Comparison of ENCODE assay signal across 17 cellular contexts in genomic region chr2:41907716-41908328, GRCh38.
DNase-seq lines count a peak whose midpoint lies in the region; ATAC-seq, FAIRE-seq and TF ChIP-seq lines count a peak whose summit lies in the region.
"Had no signal": no experiment of that assay in that cellular context is flagged by ENCODE, and none has a peak within 500 bp of the region (broad histone marks: within the 10 kb centered on the region; RNA-seq: fewer than 3 reads in every experiment).

No MANE protein-coding gene starts in this region.

- H2BK5ac ChIP-seq in mesendoderm (ENCODE audit: low read length): no peak overlapping the region

- H3K4me2 ChIP-seq in A549 (peak overlapping the region; percentile 24; the same call in 2 of the 3 replicates), mesendoderm (ENCODE audit: low read length) (no peak overlapping the region)

- H3K36me3 ChIP-seq in adipocyte (ENCODE audit: control insufficient read depth, insufficient read depth, low read length, severe bottlenecking) (no peaks in the 10 kb centered on the region), mesendoderm (ENCODE audit: control insufficient read depth, insufficient read depth, low read length) (no peaks in the 10 kb centered on the region), vagina (no peaks in the 10 kb centered on the region)

- no peak for TF ChIP-seq RAD21 in A549 (conservative IDR thresholded peaks at IDR 0.05 in 1 of 2, IDR thresholded peaks at IDR 0.05 in 1 of 2)

- no peak overlapping the region for H3K23ac ChIP-seq in mesendoderm (ENCODE audit: low read length)

- H3K4me1 ChIP-seq in A549 (peaks cover 11% of the 10 kb centered on the region), adipocyte (ENCODE audit: control insufficient read depth, insufficient read depth, low read length) (peaks cover 46% of the 10 kb centered on the region), mesendoderm (ENCODE audit: control insufficient read depth, low read depth, low read length) (peaks cover 2% of the 10 kb centered on the region), vagina (peaks cover 19% of the 10 kb centered on the region)
- H3K4me1 ChIP-seq: parathyroid adenoma had no signal

- intact Hi-C loops in vagina (cut with DNase I): no loop called here

- DNase-seq in A549 (ENCODE audit: low read depth in 1 of 2, low spot score in 1 of 2): no peak
- peak; percentile 24 for DNase-seq in adipocyte (ENCODE audit: low read depth)
- peak; percentile 49 for DNase-seq in mesendoderm
- no peak for DNase-seq in hippocampal formation (lab: John Stamatoyannopoulos, UW)
- no peak for DNase-seq in GM19238 (ENCODE audit: insufficient read length, low spot score)
- no peak for DNase-seq in SHP77 (lab: John Stamatoyannopoulos, UW)
- DNase-seq in vagina (ENCODE audit: extremely low spot score in 2 of 2): no peak
- DNase-seq: activated CD4-positive, alpha-beta T cell treated with anti-CD3 and anti-CD28 coated beads for 36 hours; activated T-cell treated with anti-CD3 and anti-CD28 coated beads, Interleukin-2, amount 50 U/mL, for 1 hour; amygdala; cortex of kidney; NCI-H1417 treated with DMSO at 0.1 percent for 48 hours; NCI-H345; testis had no signal

- H3K27me3 ChIP-seq in adipocyte (replicated peaks; ENCODE audit: control insufficient read depth, insufficient read depth, low read length): no peaks in the 10 kb centered on the region
- H3K27me3 ChIP-seq in mesendoderm (ENCODE audit: insufficient read depth, low read length, poor library complexity): no peaks in the 10 kb centered on the region
- no peaks in the 10 kb centered on the region for H3K27me3 ChIP-seq in vagina
- H3K27me3 ChIP-seq: testis had no signal

- H3K79me1 ChIP-seq in mesendoderm (ENCODE audit: low read length): no peaks in the 10 kb centered on the region

- H3K4me3 ChIP-seq in A549 (no peak overlapping the region), adipocyte (ENCODE audit: low read length) (no peak overlapping the region), mesendoderm (ENCODE audit: low read length) (no peak overlapping the region), vagina (no peak overlapping the region)
- H3K4me3 ChIP-seq: testis had no signal

- H2AK5ac ChIP-seq in mesendoderm (ENCODE audit: low read length): no peak overlapping the region

- H2BK120ac ChIP-seq in mesendoderm (ENCODE audit: low read depth, low read length): no peak overlapping the region

- no peak overlapping the region for H3K18ac ChIP-seq in mesendoderm (ENCODE audit: low read length)

- no peak for TF ChIP-seq POLR2A in A549 (IDR thresholded peaks at IDR 0.05; ENCODE audit: low read length)
- TF ChIP-seq POLR2A in vagina (IDR thresholded peaks at IDR 0.05): no peak

- H3K9me3 ChIP-seq in A549 (0 out of 3 replicates have a peak, but pooled peaks cover 1% of the 10 kb centered on the region), adipocyte (ENCODE audit: control insufficient read depth, low read length) (no peaks in the 10 kb centered on the region), vagina (no peaks in the 10 kb centered on the region)
- H3K9me3 ChIP-seq: testis had no signal

- TF ChIP-seq EP300 in A549 (IDR thresholded peaks at IDR 0.05): no peak

- FAIRE-seq in A549 (lab: Jason Lieb, UNC): no peak
- FAIRE-seq: D721Med had no signal

- CTCF ChIA-PET in A549 (lab: Yijun Ruan, JAX): interaction anchor here (0.8 to 2.9 kb wide), 7 partner anchors 18 to 178 kb away, joined by 3 to 16 read pairs (median 6); no protein-coding TSS in a partner anchor

- peak in 1 of 2 experiments; percentile 58; a peak in 3 of 6 replicates for ATAC-seq in A549
- peak; percentile 51 for ATAC-seq in HG02884 (IDR thresholded peaks at IDR 0.05; ENCODE audit: unreplicated experiment)
- ATAC-seq: activated CD4-positive, alpha-beta T cell treated with anti-CD3 and anti-CD28 coated beads for 36 hours had no signal

- H2BK15ac ChIP-seq in mesendoderm (replicated peaks; ENCODE audit: low read depth): no peak overlapping the region

- no peak overlapping the region for H4K8ac ChIP-seq in mesendoderm (ENCODE audit: low read depth, low read length)

- H3K9ac ChIP-seq in adipocyte (ENCODE audit: low read length): no peak overlapping the region
- H3K9ac ChIP-seq in mesendoderm (ENCODE audit: low read length): no peak overlapping the region
- H3K9ac ChIP-seq: parathyroid adenoma had no signal

- no peak overlapping the region for H3K56ac ChIP-seq in mesendoderm (ENCODE audit: low read length)

- H3K4ac ChIP-seq in mesendoderm (ENCODE audit: low read depth, low read length): no peak overlapping the region

- no peak overlapping the region for H4K5ac ChIP-seq in mesendoderm (ENCODE audit: low read length)

- H3K27ac ChIP-seq in A549 (peak overlapping the region in 1 of 2 experiments; percentile 12; a peak in 1 of 6 replicates), mesendoderm (ENCODE audit: low read depth, low read length) (no peak overlapping the region), vagina (no peak overlapping the region)
- H3K27ac ChIP-seq: parathyroid adenoma, testis had no signal

- TF ChIP-seq CTCF in A549 (IDR thresholded peaks at IDR 0.05): no peak
- TF ChIP-seq CTCF in vagina (IDR thresholded peaks at IDR 0.05): no peak

- H3K79me2 ChIP-seq in mesendoderm (ENCODE audit: control insufficient read depth, insufficient read depth, low read length): no peaks in the 10 kb centered on the region
- H3K79me2 ChIP-seq: parathyroid adenoma had no signal

- POLR2A ChIA-PET in A549 (lab: Yijun Ruan, JAX): interaction anchor here (1.1 kb wide), 1 partner anchor 9 kb away, joined by 5 read pairs; no protein-coding TSS in a partner anchor

- 59% methylated on average over 8 of the region's 8 CpGs for WGBS in A549 (ENCODE audit: missing lambda C conversion rate)
- WGBS in mesendoderm (ENCODE audit: extremely low coverage, insufficient coverage, low lambda C conversion rate): no CpG with 5 or more reads among the region's 8 CpGs

TF ChIP-seq in A549, 52 proteins besides CTCF, POLR2A, EP300 and RAD21 (continues in another document):
- TF ChIP-seq ZC3H11A (IDR thresholded peaks at IDR 0.05) (no peak), SMC3 (IDR thresholded peaks at IDR 0.05) (no peak), HOXA7 (CRISPR knock-in tag; IDR thresholded peaks at IDR 0.05) (no peak), EHMT2 (IDR thresholded peaks at IDR 0.05; ENCODE audit: low read depth) (no peak), TFCP2L1 (CRISPR knock-in tag; IDR thresholded peaks at IDR 0.05) (no peak), HEYL (CRISPR knock-in tag; IDR thresholded peaks at IDR 0.05) (no peak), REST (IDR thresholded peaks at IDR 0.05) (no peak), JUN (IDR thresholded peaks at IDR 0.05) (no peak), ATOH8 (CRISPR knock-in tag; IDR thresholded peaks at IDR 0.05; ENCODE audit: low read depth) (no peak), CEBPB (IDR thresholded peaks at IDR 0.05) (no peak), SREBF2 (IDR thresholded peaks at IDR 0.05) (no peak), FOSL2 (IDR thresholded peaks at IDR 0.05) (no peak), FOSL2 (CRISPR knock-in tag; IDR thresholded peaks at IDR 0.05) (no peak), HOXB5 (CRISPR knock-in tag; IDR thresholded peaks at IDR 0.05) (no peak)
- TF ChIP-seq, protein P1, sequence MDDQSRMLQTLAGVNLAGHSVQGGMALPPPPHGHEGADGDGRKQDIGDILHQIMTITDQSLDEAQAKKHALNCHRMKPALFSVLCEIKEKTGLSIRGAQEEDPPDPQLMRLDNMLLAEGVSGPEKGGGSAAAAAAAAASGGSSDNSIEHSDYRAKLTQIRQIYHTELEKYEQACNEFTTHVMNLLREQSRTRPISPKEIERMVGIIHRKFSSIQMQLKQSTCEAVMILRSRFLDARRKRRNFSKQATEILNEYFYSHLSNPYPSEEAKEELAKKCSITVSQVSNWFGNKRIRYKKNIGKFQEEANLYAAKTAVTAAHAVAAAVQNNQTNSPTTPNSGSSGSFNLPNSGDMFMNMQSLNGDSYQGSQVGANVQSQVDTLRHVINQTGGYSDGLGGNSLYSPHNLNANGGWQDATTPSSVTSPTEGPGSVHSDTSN (IDR thresholded peaks at IDR 0.05): no peak
- TF ChIP-seq, protein P2, sequence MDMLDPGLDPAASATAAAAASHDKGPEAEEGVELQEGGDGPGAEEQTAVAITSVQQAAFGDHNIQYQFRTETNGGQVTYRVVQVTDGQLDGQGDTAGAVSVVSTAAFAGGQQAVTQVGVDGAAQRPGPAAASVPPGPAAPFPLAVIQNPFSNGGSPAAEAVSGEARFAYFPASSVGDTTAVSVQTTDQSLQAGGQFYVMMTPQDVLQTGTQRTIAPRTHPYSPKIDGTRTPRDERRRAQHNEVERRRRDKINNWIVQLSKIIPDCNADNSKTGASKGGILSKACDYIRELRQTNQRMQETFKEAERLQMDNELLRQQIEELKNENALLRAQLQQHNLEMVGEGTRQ (IDR thresholded peaks at IDR 0.05): no peak

Comparison
In these comparisons a context has a peak if more than half of its experiments do, and no peak if none do; other contexts are left out.
1. DNase-seq: peak in adipocyte (single experiment) and mesendoderm (single experiment); none in A549 (0 of 2), hippocampal formation (0 of 2), GM19238 (single experiment), SHP77 (0 of 2) and vagina (0 of 2).